In the genomic region with DNA sequence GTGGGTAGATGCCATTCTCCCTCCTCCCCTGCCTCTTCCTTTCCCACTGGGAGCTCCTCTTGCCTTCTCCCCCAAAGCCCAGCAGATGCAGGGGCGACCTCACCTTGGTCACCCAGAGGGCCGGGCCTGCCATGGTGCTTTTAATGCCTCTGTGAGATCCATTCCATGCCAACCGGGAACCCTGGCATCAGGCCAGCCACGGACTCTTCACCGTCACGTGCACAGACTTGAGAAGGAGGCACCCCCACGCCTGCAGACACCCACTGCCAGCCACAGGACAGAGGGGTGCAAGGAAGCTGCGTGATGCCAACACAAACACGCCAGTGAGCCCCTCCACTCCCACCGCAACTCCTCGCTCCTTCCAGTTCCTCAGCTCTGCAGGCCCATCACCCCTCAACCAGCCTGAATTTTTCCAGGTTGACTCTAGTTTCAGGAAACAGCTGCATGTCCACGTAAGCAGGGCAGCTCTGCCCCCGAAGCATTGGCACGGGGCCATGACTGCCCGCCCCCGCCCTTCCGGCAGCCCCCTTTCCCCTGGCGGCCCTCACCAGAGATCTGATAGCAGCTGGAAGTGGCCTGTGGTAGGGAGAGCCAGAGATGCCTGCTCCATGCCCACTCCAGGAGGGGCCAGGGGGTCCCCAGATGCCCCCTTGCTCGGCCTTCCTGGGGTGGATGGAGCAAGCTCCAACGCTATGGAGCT, we compare ENCODE assay signal across 13 cellular contexts. TPM values are rescaled to one million over a fixed set of nuclear protein-coding genes. Genes with fewer than 3 reads are reported as not detected.
DNase-seq lines count a peak whose midpoint lies in the region; ATAC-seq and TF ChIP-seq lines count a peak whose summit lies in the region.
"Had no signal": no experiment of that assay in that cellular context is flagged by ENCODE, and none has a peak within 500 bp of the region (broad histone marks: within the 10 kb centered on the region; RNA-seq: fewer than 3 reads in every experiment).

No MANE protein-coding gene starts in this region.

- H3K27ac ChIP-seq in temporal lobe (ENCODE audit: low read depth, low read length), result peak overlapping the region; percentile 69

- TF ChIP-seq CTCF in fibroblast of villous mesenchyme (IDR thresholded peaks at IDR 0.05; ENCODE audit: insufficient read depth, low read depth, low read length), result no peak

- no peak overlapping the region for H3K4me3 ChIP-seq in fibroblast of villous mesenchyme (ENCODE audit: low read depth, low read length)

- ATAC-seq in HG02981 (IDR thresholded peaks at IDR 0.05; ENCODE audit: unreplicated experiment) (no peak), GM19035 (IDR thresholded peaks at IDR 0.05; ENCODE audit: unreplicated experiment) (no peak)

- DNase-seq in NCI-H748 (lab: John Stamatoyannopoulos, UW; ENCODE audit: unreplicated experiment) (peak; percentile 17), NCI-H748 treated with DMSO at 0.1 percent for 48 hours (lab: John Stamatoyannopoulos, UW) (no peak), SHP77 treated with DMSO at 0.1 percent for 48 hours (lab: John Stamatoyannopoulos, UW) (peak; percentile 80), fibroblast of villous mesenchyme (ENCODE audit: low read depth) (peak; percentile 11), medulla oblongata (ENCODE audit: extremely low spot score) (no peak)
- DNase-seq: ACHN; nephron progenitor cell; OCI-M1; stimulated activated naive CD4-positive, alpha-beta T cell; T1000 had no signal

RNA-seq across cellular contexts. Expression of gene DNMT3A, which starts 50.8 kb away (rescaled TPM):
- total RNA-seq in fibroblast of villous mesenchyme (11.7 and 14.2 TPM in 2 replicates), temporal lobe (39.8 TPM)

Comparison
In these comparisons a context has a peak if more than half of its experiments do, and no peak if none do; other contexts are left out.
1. DNase-seq: peak in NCI-H748 (single experiment), SHP77 treated with DMSO at 0.1 percent for 48 hours (single experiment) and fibroblast of villous mesenchyme (single experiment); none in NCI-H748 treated with DMSO at 0.1 percent for 48 hours (single experiment) and medulla oblongata (single experiment).